Comparison of ENCODE assay signal across 30 cellular contexts in genomic region chr6:151704383-151704782, GRCh38.
DNase-seq lines count a peak whose midpoint lies in the region; ATAC-seq and TF ChIP-seq lines count a peak whose summit lies in the region.
"Had no signal": no experiment of that assay in that cellular context is flagged by ENCODE, and none has a peak within 500 bp of the region (broad histone marks: within the 10 kb centered on the region; RNA-seq: fewer than 3 reads in every experiment).

No MANE protein-coding gene starts in this region.

- H3K9me3 Mint-ChIP-seq in activated T-cell treated with anti-CD3 and anti-CD28 coated beads, Interleukin-2, amount 50 U/mL, for 4 hours, result no peaks in the 10 kb centered on the region
- H3K9me3 Mint-ChIP-seq: activated naive CD8-positive, alpha-beta T cell treated with anti-CD3 and anti-CD28 coated beads, Interleukin-2, amount 10 ng/mL, durations not matched to agents 7 days and 5 days; GM23338; naive B cell had no signal

- H3K36me3 ChIP-seq in A673 (ENCODE audit: insufficient read depth, low read length, poor library complexity, severe bottlenecking), result no peaks in the 10 kb centered on the region
- H3K36me3 ChIP-seq: BLaER1 treated with 17β-estradiol and CSF1 and Interleukin-3, amounts not matched to agents 10 nM and 100 nM; gastrocnemius medialis; left lung; suprapubic skin had no signal

- no TSS peak for BruUV-seq in A673 (replicated peaks; lab: Mats Ljungman, UMichigan)

- POLR2A ChIA-PET in A673 (lab: Charles Lee; ENCODE audit: low non-redundant PET), result no interaction called here

- peaks cover 2% of the 10 kb centered on the region for H3K27me3 Mint-ChIP-seq in activated T-cell treated with anti-CD3 and anti-CD28 coated beads, Interleukin-2, amount 50 U/mL, for 4 hours (ENCODE audit: low read depth)
- H3K27me3 Mint-ChIP-seq: naive B cell had no signal

- H3K27me3 ChIP-seq in A673 (replicated peaks; ENCODE audit: insufficient read depth, low read depth, low read length, poor library complexity), result peaks cover 16% of the 10 kb centered on the region
- H3K27me3 ChIP-seq: BLaER1 treated with 17β-estradiol and CSF1 and Interleukin-3, amounts not matched to agents 10 nM and 100 nM; gastrocnemius medialis; left lung; suprapubic skin had no signal

- DNase-seq in activated CD8-positive, alpha-beta memory T cell treated with anti-CD3 and anti-CD28 coated beads, Interleukin-2, amount 50 U/mL, for 48 hours, result peak; percentile 58
- no peak for DNase-seq in activated CD8-positive, alpha-beta memory T cell treated with anti-CD3 and anti-CD28 coated beads, Interleukin-2, amount 50 U/mL, for 4 hours
- DNase-seq in activated T-cell treated with anti-CD3 and anti-CD28 coated beads, Interleukin-2, amount 50 U/mL, for 4 hours, result no peak
- peak; percentile 47 for DNase-seq in stimulated activated CD4-positive, alpha-beta T cell treated with anti-CD3 and anti-CD28 coated beads, Interleukin-4, amount 100 ng/mL, for 24 hours
- DNase-seq in mucosa of gallbladder (ENCODE audit: low spot score) (no peak), A673 (ENCODE audit: low spot score) (no peak), superior temporal gyrus (ENCODE audit: extremely low spot score) (no peak)
- DNase-seq: activated naive CD8-positive, alpha-beta T cell treated with anti-CD3 and anti-CD28 coated beads, Interleukin-2, amount 10 ng/mL, durations not matched to agents 7 days and 5 days; central memory CD4-positive, alpha-beta T cell; COR-L47; dermis blood vessel endothelial cell; DMS79; gastrocnemius medialis; hippocampal formation; KBM-7; left lung; MM.1S; naive B cell; NCI-H1417; NCI-H2107; NCI-H446 treated with DMSO at 0.1 percent for 48 hours; occipital lobe; OCI-M1; SK-N-SH had no signal

- peaks cover 4% of the 10 kb centered on the region for H3K36me3 Mint-ChIP-seq in activated T-cell treated with anti-CD3 and anti-CD28 coated beads, Interleukin-2, amount 50 U/mL, for 4 hours (ENCODE audit: insufficient read depth)
- H3K36me3 Mint-ChIP-seq: activated naive CD8-positive, alpha-beta T cell treated with anti-CD3 and anti-CD28 coated beads, Interleukin-2, amount 10 ng/mL, durations not matched to agents 7 days and 5 days; naive B cell had no signal

- H3K4me1 Mint-ChIP-seq in activated T-cell treated with anti-CD3 and anti-CD28 coated beads, Interleukin-2, amount 50 U/mL, for 4 hours (ENCODE audit: low read depth), result peaks cover 38% of the 10 kb centered on the region

- H3K9me3 ChIP-seq in A673 (ENCODE audit: low read depth, low read length, poor library complexity, severe bottlenecking), result no peaks in the 10 kb centered on the region
- H3K9me3 ChIP-seq: BLaER1 treated with 17β-estradiol and CSF1 and Interleukin-3, amounts not matched to agents 10 nM and 100 nM; gastrocnemius medialis; left lung; SK-N-SH; suprapubic skin had no signal

- H3K4me3 ChIP-seq in A673 (ENCODE audit: low read depth, low read length, poor library complexity, severe bottlenecking), result no peak overlapping the region
- H3K4me3 ChIP-seq: BLaER1 treated with 17β-estradiol and CSF1 and Interleukin-3, amounts not matched to agents 10 nM and 100 nM; gastrocnemius medialis; GM23338; left lung; skin epidermis; suprapubic skin had no signal

- intact Hi-C loops in A673 (cut with micrococcal nuclease; ENCODE audit: unreplicated experiment), result no loop called here

- H3K27ac ChIP-seq in A673 (ENCODE audit: low read depth, low read length, poor library complexity, severe bottlenecking), result no peak overlapping the region
- H3K27ac ChIP-seq: gastrocnemius medialis, left lung, suprapubic skin, VCaP had no signal

- H3K4me3 Mint-ChIP-seq in activated T-cell treated with anti-CD3 and anti-CD28 coated beads, Interleukin-2, amount 50 U/mL, for 4 hours, result no peak overlapping the region
- H3K4me3 Mint-ChIP-seq: activated naive CD8-positive, alpha-beta T cell treated with anti-CD3 and anti-CD28 coated beads, Interleukin-2, amount 10 ng/mL, durations not matched to agents 7 days and 5 days; GM23338; naive B cell had no signal

- peak; percentile 37 for ATAC-seq in HG02870 (IDR thresholded peaks at IDR 0.05; ENCODE audit: unreplicated experiment)
- ATAC-seq in activated T-cell treated with anti-CD3 and anti-CD28 coated beads, Interleukin-2, amount 50 U/mL, for 4 hours, result peak; percentile 66 to 76
- ATAC-seq: gastrocnemius medialis, GM23338, left lung had no signal

- CTCF ChIA-PET in A673 (lab: Charles Lee), result no interaction called here

- no peaks in the 10 kb centered on the region for H3K4me1 ChIP-seq in A673 (ENCODE audit: insufficient read depth, low read length, poor library complexity, severe bottlenecking)
- H3K4me1 ChIP-seq: left lung had no signal

- no peak for TF ChIP-seq CTCF in A673 (conservative IDR thresholded peaks at IDR 0.05; ENCODE audit: low read depth, low read length)

Comparison
In these comparisons a context has a peak if more than half of its experiments do, and no peak if none do; other contexts are left out.
1. DNase-seq: peak in activated CD8-positive, alpha-beta memory T cell treated with anti-CD3 and anti-CD28 coated beads, Interleukin-2, amount 50 U/mL, for 48 hours (single experiment) and stimulated activated CD4-positive, alpha-beta T cell treated with anti-CD3 and anti-CD28 coated beads, Interleukin-4, amount 100 ng/mL, for 24 hours (single experiment); none in activated CD8-positive, alpha-beta memory T cell treated with anti-CD3 and anti-CD28 coated beads, Interleukin-2, amount 50 U/mL, for 4 hours (single experiment), activated T-cell treated with anti-CD3 and anti-CD28 coated beads, Interleukin-2, amount 50 U/mL, for 4 hours (single experiment), mucosa of gallbladder (single experiment), A673 (single experiment) and superior temporal gyrus (single experiment).